27 cellular contexts compared by ENCODE assay signal in the genomic region with DNA sequence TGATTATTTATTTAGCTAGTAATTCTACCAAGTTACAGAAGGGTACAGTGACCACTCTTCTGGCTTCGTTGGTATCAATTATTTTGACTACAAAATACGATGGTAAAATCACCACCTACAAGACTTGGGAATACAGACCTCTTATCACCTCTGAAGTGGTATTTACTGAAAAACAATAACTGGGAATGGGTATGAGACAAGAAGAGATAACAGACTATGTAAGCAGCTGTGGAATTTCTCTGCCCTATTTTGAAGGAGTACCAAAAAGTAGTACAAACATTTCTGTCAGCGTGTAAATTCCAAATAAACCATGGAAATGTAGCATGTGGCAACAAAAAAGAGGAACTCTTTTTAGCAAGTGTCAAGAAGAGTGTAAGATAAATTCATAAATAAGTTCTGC.
"Had no signal": no experiment of that assay in that cellular context is flagged by ENCODE, and none has a peak within 500 bp of the region (broad histone marks: within the 10 kb centered on the region; RNA-seq: fewer than 3 reads in every experiment).

No MANE protein-coding gene starts in this region.

- ATAC-seq: activated CD4-positive, CD25-positive, alpha-beta regulatory T cell treated with anti-CD3 and anti-CD28 coated beads, Interleukin-2, amount 50 U/mL, for 24 hours; activated CD8-positive, alpha-beta memory T cell treated with anti-CD3 and anti-CD28 coated beads, Interleukin-2, amount 10 ng/mL, durations not matched to agents 7 days and 5 days; activated CD8-positive, alpha-beta T cell treated with anti-CD3 and anti-CD28 coated beads for 36 hours; activated naive CD8-positive, alpha-beta T cell treated with anti-CD3 and anti-CD28 coated beads, Interleukin-2, amount 50 U/mL, for 24 hours; right lobe of liver; stimulated activated effector memory CD8-positive, alpha-beta T cell treated with anti-CD3 and anti-CD28 coated beads, Interleukin-12 subunit alpha, Interleukin-12 subunit beta, amount 100 ng/mL, for 72 hours; stimulated activated naive CD8-positive, alpha-beta T cell treated with anti-CD3 and anti-CD28 coated beads, Interleukin-15, amount 100 ng/mL, for 72 hours had no signal

- H3K4me1 Mint-ChIP-seq: activated CD4-positive, alpha-beta T cell treated with anti-CD3 and anti-CD28 coated beads, Interleukin-2, amount 10 ng/mL, durations not matched to agents 7 days and 5 days; activated CD8-positive, alpha-beta memory T cell treated with anti-CD3 and anti-CD28 coated beads, Interleukin-2, amount 10 ng/mL, durations not matched to agents 7 days and 5 days; activated naive CD4-positive, alpha-beta T cell treated with anti-CD3 and anti-CD28 coated beads, Interleukin-2, amount 10 ng/mL, durations not matched to agents 7 days and 5 days had no signal

- DNase-seq: activated CD4-positive, alpha-beta T cell treated with anti-CD3 and anti-CD28 coated beads, Interleukin-2, amount 10 ng/mL, durations not matched to agents 7 days and 5 days; activated CD8-positive, alpha-beta memory T cell treated with anti-CD3 and anti-CD28 coated beads, Interleukin-2, amount 10 ng/mL, durations not matched to agents 7 days and 5 days; activated CD8-positive, alpha-beta T cell treated with anti-CD3 and anti-CD28 coated beads for 36 hours; activated effector memory CD4-positive, alpha-beta T cell treated with anti-CD3 and anti-CD28 coated beads, Interleukin-2, amount 50 U/mL, for 16 hours; activated naive CD4-positive, alpha-beta T cell treated with anti-CD3 and anti-CD28 coated beads, Interleukin-2, amount 10 ng/mL, durations not matched to agents 7 days and 5 days; activated naive CD8-positive, alpha-beta T cell treated with anti-CD3 and anti-CD28 coated beads, Interleukin-2, amount 50 U/mL, for 24 hours; activated T-cell treated with anti-CD3 and anti-CD28 coated beads for 4 hours; dermis blood vessel endothelial cell; effector CD8-positive, alpha-beta T cell; hippocampal formation; kidney glomerular epithelial cell; left ventricle myocardium inferior; midbrain; occipital lobe; posterior cingulate gyrus; right lobe of liver; stimulated activated CD4-positive, alpha-beta T cell treated with anti-CD3 and anti-CD28 coated beads, Interleukin-2, amount 100 ng/mL, for 24 hours; stimulated activated naive CD8-positive, alpha-beta T cell treated with anti-CD3 and anti-CD28 coated beads, Interleukin-15, amount 100 ng/mL, for 72 hours; T1000 had no signal

- H3K9me3 Mint-ChIP-seq: activated CD4-positive, alpha-beta T cell treated with anti-CD3 and anti-CD28 coated beads, Interleukin-2, amount 10 ng/mL, durations not matched to agents 7 days and 5 days; activated CD8-positive, alpha-beta T cell treated with anti-CD3 and anti-CD28 coated beads for 36 hours; activated naive CD4-positive, alpha-beta T cell treated with anti-CD3 and anti-CD28 coated beads, Interleukin-2, amount 10 ng/mL, durations not matched to agents 7 days and 5 days; activated naive CD8-positive, alpha-beta T cell treated with anti-CD3 and anti-CD28 coated beads, Interleukin-2, amount 50 U/mL, for 24 hours; nephron; stimulated activated effector memory CD8-positive, alpha-beta T cell treated with anti-CD3 and anti-CD28 coated beads, Interleukin-12 subunit alpha, Interleukin-12 subunit beta, amount 100 ng/mL, for 72 hours; stimulated activated naive CD8-positive, alpha-beta T cell treated with anti-CD3 and anti-CD28 coated beads, Interleukin-15, amount 100 ng/mL, for 72 hours; T-helper 1 cell treated with Interleukin-12 subunit alpha and Interleukin-12 subunit beta and Interleukin-4 antibody, amounts not matched to agents 30 μg/mL and 1 μg/mL, for 36 hours had no signal

- H3K4me3 Mint-ChIP-seq: activated CD4-positive, alpha-beta T cell treated with anti-CD3 and anti-CD28 coated beads, Interleukin-2, amount 10 ng/mL, durations not matched to agents 7 days and 5 days; activated CD8-positive, alpha-beta memory T cell treated with anti-CD3 and anti-CD28 coated beads, Interleukin-2, amount 10 ng/mL, durations not matched to agents 7 days and 5 days; activated CD8-positive, alpha-beta T cell treated with anti-CD3 and anti-CD28 coated beads for 36 hours; activated naive CD4-positive, alpha-beta T cell treated with anti-CD3 and anti-CD28 coated beads, Interleukin-2, amount 10 ng/mL, durations not matched to agents 7 days and 5 days; activated naive CD8-positive, alpha-beta T cell treated with anti-CD3 and anti-CD28 coated beads, Interleukin-2, amount 50 U/mL, for 24 hours; nephron; stimulated activated effector memory CD8-positive, alpha-beta T cell treated with anti-CD3 and anti-CD28 coated beads, Interleukin-12 subunit alpha, Interleukin-12 subunit beta, amount 100 ng/mL, for 72 hours; stimulated activated naive CD8-positive, alpha-beta T cell treated with anti-CD3 and anti-CD28 coated beads, Interleukin-15, amount 100 ng/mL, for 72 hours; T-helper 1 cell treated with Interleukin-12 subunit alpha and Interleukin-12 subunit beta and Interleukin-4 antibody, amounts not matched to agents 30 μg/mL and 1 μg/mL, for 36 hours had no signal

- H3K36me3 ChIP-seq: right lobe of liver had no signal

- H3K27ac Mint-ChIP-seq: activated CD4-positive, alpha-beta T cell treated with anti-CD3 and anti-CD28 coated beads, Interleukin-2, amount 10 ng/mL, durations not matched to agents 7 days and 5 days; activated CD8-positive, alpha-beta memory T cell treated with anti-CD3 and anti-CD28 coated beads, Interleukin-2, amount 10 ng/mL, durations not matched to agents 7 days and 5 days; activated CD8-positive, alpha-beta T cell treated with anti-CD3 and anti-CD28 coated beads for 36 hours; activated naive CD4-positive, alpha-beta T cell treated with anti-CD3 and anti-CD28 coated beads, Interleukin-2, amount 10 ng/mL, durations not matched to agents 7 days and 5 days; activated naive CD8-positive, alpha-beta T cell treated with anti-CD3 and anti-CD28 coated beads, Interleukin-2, amount 50 U/mL, for 24 hours; stimulated activated naive CD8-positive, alpha-beta T cell treated with anti-CD3 and anti-CD28 coated beads, Interleukin-15, amount 100 ng/mL, for 72 hours; T-helper 1 cell treated with Interleukin-12 subunit alpha and Interleukin-12 subunit beta and Interleukin-4 antibody, amounts not matched to agents 30 μg/mL and 1 μg/mL, for 36 hours had no signal

- H3K4me3 ChIP-seq: left ventricle myocardium inferior, right lobe of liver, skin epidermis, tibial nerve had no signal

- H3K27ac ChIP-seq: left ventricle myocardium inferior, right lobe of liver, skin epidermis, tibial nerve had no signal

- H3K9me3 ChIP-seq: left ventricle myocardium inferior, right lobe of liver, tibial nerve had no signal

- H3K27me3 Mint-ChIP-seq: activated CD4-positive, alpha-beta T cell treated with anti-CD3 and anti-CD28 coated beads, Interleukin-2, amount 10 ng/mL, durations not matched to agents 7 days and 5 days; activated CD8-positive, alpha-beta memory T cell treated with anti-CD3 and anti-CD28 coated beads, Interleukin-2, amount 10 ng/mL, durations not matched to agents 7 days and 5 days; activated CD8-positive, alpha-beta T cell treated with anti-CD3 and anti-CD28 coated beads for 36 hours; activated naive CD4-positive, alpha-beta T cell treated with anti-CD3 and anti-CD28 coated beads, Interleukin-2, amount 10 ng/mL, durations not matched to agents 7 days and 5 days; activated naive CD8-positive, alpha-beta T cell treated with anti-CD3 and anti-CD28 coated beads, Interleukin-2, amount 50 U/mL, for 24 hours; stimulated activated naive CD8-positive, alpha-beta T cell treated with anti-CD3 and anti-CD28 coated beads, Interleukin-15, amount 100 ng/mL, for 72 hours had no signal

- H3K27me3 ChIP-seq: right lobe of liver, tibial nerve had no signal

- FAIRE-seq: frontal cortex, urothelium cell line had no signal
